In genomic region chr6:82492134-82492533, GRCh38 we compare ENCODE assay signal across 17 cellular contexts.
DNase-seq lines count a peak whose midpoint lies in the region; ATAC-seq and TF ChIP-seq lines count a peak whose summit lies in the region.
"Had no signal": no experiment of that assay in that cellular context is flagged by ENCODE, and none has a peak within 500 bp of the region (broad histone marks: within the 10 kb centered on the region; RNA-seq: fewer than 3 reads in every experiment).

No MANE protein-coding gene starts in this region.

- no peak for TF ChIP-seq CTCF in GM23338 (conservative IDR thresholded peaks at IDR 0.05; ENCODE audit: low read depth in 2 of 2)
- no peak for TF ChIP-seq CTCF in WTC11 (IDR thresholded peaks at IDR 0.05)
- no peak for TF ChIP-seq CTCF in gastroesophageal sphincter (IDR thresholded peaks at IDR 0.05)

- peaks cover 1% of the 10 kb centered on the region for H3K9me3 ChIP-seq in trophoblast cell (ENCODE audit: insufficient read depth, low read depth, low read length)
- peaks cover 0 to 17% (median 0%) of the 10 kb centered on the region in 3 donors for H3K9me3 ChIP-seq in gastroesophageal sphincter
- H3K9me3 ChIP-seq: BE2C had no signal

- H3K9me2 ChIP-seq in GM23338 (ENCODE audit: insufficient read depth) = no peaks in the 10 kb centered on the region

- H3K36me3 ChIP-seq in GM23338 (ENCODE audit: insufficient read depth) = peaks cover 15% of the 10 kb centered on the region; the same call in 1 of the 2 replicates
- H3K36me3 ChIP-seq in trophoblast cell (ENCODE audit: control insufficient read depth in 1 of 2, insufficient read depth in 2 of 2, low read length in 2 of 2) = no peaks in the 10 kb centered on the region
- H3K36me3 ChIP-seq in gastroesophageal sphincter = no peaks in the 10 kb centered on the region
- H3K36me3 ChIP-seq: BE2C had no signal

- H3K4me1 Mint-ChIP-seq in GM23338 (peaks cover 9% of the 10 kb centered on the region), WTC11 (peaks cover 15% of the 10 kb centered on the region)
- H3K4me1 Mint-ChIP-seq: CD4-positive, CD25-positive, alpha-beta regulatory T cell; CD8-positive, alpha-beta memory T cell had no signal

- H3K9ac ChIP-seq in trophoblast cell (ENCODE audit: low read length) = no peak overlapping the region
- H3K9ac ChIP-seq: GM23248 had no signal

- no peak overlapping the region for H4K12ac ChIP-seq in trophoblast cell (ENCODE audit: low read depth, low read length)

- no peaks in the 10 kb centered on the region for H4K20me1 ChIP-seq in GM23338 (replicated peaks; ENCODE audit: insufficient read depth)

- 0 out of 2 replicates have a peak, but pooled peaks cover 4% of the 10 kb centered on the region for H3K4me1 ChIP-seq in GM23338 (ENCODE audit: insufficient read depth)
- no peaks in the 10 kb centered on the region for H3K4me1 ChIP-seq in trophoblast cell (ENCODE audit: control insufficient read depth in 1 of 2, insufficient read depth in 2 of 2, low read length in 2 of 2)
- peaks cover 0 to 4% (median 0%) of the 10 kb centered on the region in 3 donors for H3K4me1 ChIP-seq in gastroesophageal sphincter
- H3K4me1 ChIP-seq: BE2C, Caco-2 had no signal

- peak; percentile 43 for DNase-seq in COR-L47 (lab: John Stamatoyannopoulos, UW)
- DNase-seq in GM23338 (ENCODE audit: low spot score) = no peak
- DNase-seq in NCI-H1930 (lab: John Stamatoyannopoulos, UW) = peak; percentile 12 to 39
- no peak for DNase-seq in WTC11 (ENCODE audit: low spot score)
- DNase-seq in trophoblast cell = no peak
- DNase-seq: ACHN; BE2C; C1 segment of cervical spinal cord; Caco-2; CD4-positive, CD25-positive, alpha-beta regulatory T cell; CD8-positive, alpha-beta memory T cell; GM23248; HFFc6; IMR-90 had no signal

- H2BK120ac ChIP-seq in trophoblast cell (ENCODE audit: insufficient read depth, low read length, poor library complexity) = no peak overlapping the region

- H3K36me3 Mint-ChIP-seq in GM23338 (ENCODE audit: low read depth) (peaks cover 27% of the 10 kb centered on the region; the same call in 2 of the 3 replicates), WTC11 (peaks cover 38% of the 10 kb centered on the region)
- H3K36me3 Mint-ChIP-seq: CD4-positive, CD25-positive, alpha-beta regulatory T cell; CD8-positive, alpha-beta memory T cell had no signal

- H2BK5ac ChIP-seq in trophoblast cell (ENCODE audit: low read depth, low read length, poor library complexity) = no peak overlapping the region

- H2AFZ ChIP-seq in GM23338 (no peak overlapping the region), trophoblast cell (ENCODE audit: insufficient read depth, low read length, poor library complexity) (no peak overlapping the region)
- H2AFZ ChIP-seq: GM23248 had no signal

- TF ChIP-seq POLR2A in gastroesophageal sphincter (IDR thresholded peaks at IDR 0.05) = no peak

- H3K79me1 ChIP-seq in trophoblast cell (ENCODE audit: low read length) = no peaks in the 10 kb centered on the region

- H3K4me3 Mint-ChIP-seq in GM23338 (no peak overlapping the region), WTC11 (no peak overlapping the region)
- H3K4me3 Mint-ChIP-seq: CD4-positive, CD25-positive, alpha-beta regulatory T cell; CD8-positive, alpha-beta memory T cell; HFFc6 had no signal

- H3K4me3 ChIP-seq in GM23338 (no peak overlapping the region), trophoblast cell (ENCODE audit: low read depth, low read length) (no peak overlapping the region), gastroesophageal sphincter (no peak overlapping the region)
- H3K4me3 ChIP-seq: GM23248 had no signal

- H3K9me3 Mint-ChIP-seq in GM23338 = peaks cover 37% of the 10 kb centered on the region
- H3K9me3 Mint-ChIP-seq in WTC11 = peaks cover 45% of the 10 kb centered on the region

- no peak for TF ChIP-seq EP300 in gastroesophageal sphincter (IDR thresholded peaks at IDR 0.05)

- CTCF ChIA-PET in WTC11 (lab: Charles Lee) = interaction anchor here (1.2 kb wide), 1 partner anchor 128 kb away, joined by 4 read pairs; the partner anchor contains the start of gene TPBG

- H2AK5ac ChIP-seq in trophoblast cell (ENCODE audit: low read length) = no peak overlapping the region

- H3K27me3 Mint-ChIP-seq in GM23338 (ENCODE audit: insufficient read depth, low read depth, poor library complexity) (peaks cover 3% of the 10 kb centered on the region), WTC11 (ENCODE audit: low read depth) (no peaks in the 10 kb centered on the region; the same call in 1 of the 2 replicates)
- H3K27me3 Mint-ChIP-seq: CD4-positive, CD25-positive, alpha-beta regulatory T cell; CD8-positive, alpha-beta memory T cell had no signal

- H3K79me2 ChIP-seq in GM23338 (replicated peaks; ENCODE audit: insufficient read depth) (no peaks in the 10 kb centered on the region), trophoblast cell (ENCODE audit: control insufficient read depth, insufficient read depth, low read length, poor library complexity) (no peaks in the 10 kb centered on the region)

- WGBS in trophoblast cell (ENCODE audit: extremely low coverage, insufficient coverage, insufficient read length) = 100% methylated on average over 1 of the region's 2 CpGs
- 19 to 26% methylated on average over 2 of the region's 2 CpGs for WGBS in gastroesophageal sphincter (ENCODE audit: low coverage in 1 of 2), 2 donors

- no peak overlapping the region for H2BK12ac ChIP-seq in trophoblast cell (ENCODE audit: low read length)

- H4K91ac ChIP-seq in trophoblast cell (ENCODE audit: low read depth, low read length) = no peak overlapping the region

- H3K27ac Mint-ChIP-seq in GM23338 (no peak overlapping the region), WTC11 (peak overlapping the region; percentile 79; the same call in 1 of the 2 replicates)
- H3K27ac Mint-ChIP-seq: CD4-positive, CD25-positive, alpha-beta regulatory T cell; CD8-positive, alpha-beta memory T cell; HFFc6 had no signal

- H3F3A ChIP-seq in GM23338 (replicated peaks; ENCODE audit: low read depth) = no peaks in the 10 kb centered on the region

- H3K4ac ChIP-seq in trophoblast cell (ENCODE audit: low read depth, low read length) = no peak overlapping the region

- H3K4me2 ChIP-seq in GM23338 (0 out of 2 replicates have a peak overlapping the region, but pooled peaks have one; percentile 2), trophoblast cell (ENCODE audit: low read length) (no peak overlapping the region)

- H4K8ac ChIP-seq in trophoblast cell (ENCODE audit: low read depth, low read length) = no peak overlapping the region

- POLR2A ChIA-PET in WTC11 (lab: Charles Lee) = no interaction called here

- ATAC-seq in GM23338 (peak; percentile 63), WTC11 (peak; percentile 55), gastroesophageal sphincter (no peak), esophagus mucosa (no peak)
- ATAC-seq: HCT116 had no signal

- H3K27ac ChIP-seq in GM23338 (ENCODE audit: low read depth) (no peak overlapping the region), trophoblast cell (ENCODE audit: low read depth, low read length) (no peak overlapping the region), gastroesophageal sphincter (no peak overlapping the region)
- H3K27ac ChIP-seq: GM23248 had no signal

- H3K23ac ChIP-seq in trophoblast cell (ENCODE audit: low read length) = no peak overlapping the region

- no peaks in the 10 kb centered on the region for H3K27me3 ChIP-seq in GM23338 (ENCODE audit: insufficient read depth)
- H3K27me3 ChIP-seq in trophoblast cell (ENCODE audit: insufficient read depth, low read length) = no peaks in the 10 kb centered on the region
- H3K27me3 ChIP-seq in gastroesophageal sphincter = no peaks in the 10 kb centered on the region
- H3K27me3 ChIP-seq: BE2C had no signal

- H3K14ac ChIP-seq in trophoblast cell (ENCODE audit: low read length) = no peak overlapping the region

- H3K18ac ChIP-seq in trophoblast cell (ENCODE audit: low read length) = no peak overlapping the region

TF ChIP-seq in GM23338, 12 proteins besides CTCF, POLR2A, EP300 and RAD21 (continues in another document):
- TF ChIP-seq EZH2phosphoT487 (IDR thresholded peaks at IDR 0.05; ENCODE audit: unreplicated experiment) (no peak), ZNF331 (CRISPR knock-in tag; IDR thresholded peaks at IDR 0.05; ENCODE audit: low read depth) (no peak), STAT1 (IDR thresholded peaks at IDR 0.05; ENCODE audit: unreplicated experiment) (no peak), ETS1 (IDR thresholded peaks at IDR 0.05) (no peak), CREB1 (CRISPR knock-in tag; IDR thresholded peaks at IDR 0.05; ENCODE audit: low read depth) (no peak), JUNB (IDR thresholded peaks at IDR 0.05; ENCODE audit: unreplicated experiment) (no peak), ZNF114 (CRISPR knock-in tag; IDR thresholded peaks at IDR 0.05) (no peak), NANOG (IDR thresholded peaks at IDR 0.05; ENCODE audit: borderline replicate concordance) (no peak)

TF ChIP-seq in WTC11, 78 proteins besides CTCF, POLR2A, EP300 and RAD21:
- TF ChIP-seq ZNF425 (CRISPR knock-in tag; conservative IDR thresholded peaks at IDR 0.05) (no peak), ATF3 (CRISPR knock-in tag; conservative IDR thresholded peaks at IDR 0.05) (no peak)

Comparison
In these comparisons a context has a peak if more than half of its experiments do, and no peak if none do; other contexts are left out.
1. DNase-seq: peak in COR-L47 (single experiment) and NCI-H1930 (2 of 2); none in GM23338 (single experiment), WTC11 (single experiment) and trophoblast cell (0 of 2).
2. ATAC-seq: peak in GM23338 (single experiment) and WTC11 (single experiment); none in gastroesophageal sphincter (single experiment) and esophagus mucosa (single experiment).